ENCODE assay signal across 8 cellular contexts in genomic region chr16:57591086-57591869, GRCh38. TPM values are rescaled to one million over a fixed set of nuclear protein-coding genes. Genes with fewer than 3 reads are reported as not detected.
DNase-seq lines count a peak whose midpoint lies in the region; ATAC-seq and TF ChIP-seq lines count a peak whose summit lies in the region.

No MANE protein-coding gene starts in this region.

- no peak for TF ChIP-seq POLR2A in prostate gland (IDR thresholded peaks at IDR 0.05)

- peak overlapping the region; percentile 80 for H3K4me3 Mint-ChIP-seq in activated naive CD8-positive, alpha-beta T cell treated with anti-CD3 and anti-CD28 coated beads for 36 hours

- no peak overlapping the region for H3K27ac ChIP-seq in prostate gland

- peak; percentile 44 for DNase-seq in GM04504 (ENCODE audit: low read depth)
- peak; percentile 34 for DNase-seq in GOT3 (lab: John Stamatoyannopoulos, UW)
- DNase-seq in LNCaP clone FGC (ENCODE audit: low read depth), result peak; percentile 10
- peak; percentile 86 for DNase-seq in activated naive CD8-positive, alpha-beta T cell treated with anti-CD3 and anti-CD28 coated beads for 36 hours
- peak; percentile 77 for DNase-seq in Right ventricle myocardium superior
- peak; percentile 59 for DNase-seq in prostate gland (ENCODE audit: low spot score)
- no peak for DNase-seq in NCI-H1048 (lab: John Stamatoyannopoulos, UW)

- peaks cover 15% of the 10 kb centered on the region for H3K36me3 Mint-ChIP-seq in activated naive CD8-positive, alpha-beta T cell treated with anti-CD3 and anti-CD28 coated beads for 36 hours

- H3K27ac Mint-ChIP-seq in activated naive CD8-positive, alpha-beta T cell treated with anti-CD3 and anti-CD28 coated beads for 36 hours, result peak overlapping the region; percentile 91

- H3K4me3 ChIP-seq in LNCaP clone FGC (ENCODE audit: low read depth, low read length) (no peak overlapping the region), prostate gland (no peak overlapping the region)

- no peaks in the 10 kb centered on the region for H3K9me3 ChIP-seq in prostate gland

- H3K4me1 ChIP-seq in prostate gland (replicated peaks), result no peaks in the 10 kb centered on the region

- no peaks in the 10 kb centered on the region for H3K27me3 Mint-ChIP-seq in activated naive CD8-positive, alpha-beta T cell treated with anti-CD3 and anti-CD28 coated beads for 36 hours

- WGBS in prostate gland, result 14% methylated on average over 9 of the region's 9 CpGs

- no peaks in the 10 kb centered on the region for H3K36me3 ChIP-seq in prostate gland

- intact Hi-C loops in Right ventricle myocardium superior (cut with DNase I), result no loop called here
- intact Hi-C loops in prostate gland (cut with DNase I), result loop anchor here (5.0 kb wide), 1 partner anchor 56 kb away; no protein-coding TSS in a partner anchor

- peaks cover 9% of the 10 kb centered on the region for H3K9me3 Mint-ChIP-seq in activated naive CD8-positive, alpha-beta T cell treated with anti-CD3 and anti-CD28 coated beads for 36 hours

- no peaks in the 10 kb centered on the region for H3K27me3 ChIP-seq in prostate gland (replicated peaks; ENCODE audit: insufficient read depth)

- ATAC-seq in SK-N-SH treated with all-trans-retinoic acid at 6 μM for 48 hours (peak; percentile 97), Right ventricle myocardium superior (ENCODE audit: poor library complexity) (peak; percentile 96)

- H3K4me1 Mint-ChIP-seq in activated naive CD8-positive, alpha-beta T cell treated with anti-CD3 and anti-CD28 coated beads for 36 hours, result peaks cover 45% of the 10 kb centered on the region

- peak; percentile 90 for TF ChIP-seq CTCF in LNCaP clone FGC (IDR thresholded peaks at IDR 0.05; ENCODE audit: control insufficient read depth, extremely low read depth, insufficient read depth)
- TF ChIP-seq CTCF in prostate gland (IDR thresholded peaks at IDR 0.05), result peak; percentile 47 to 93 (median 84)

TF ChIP-seq in SK-N-SH treated with all-trans-retinoic acid at 6 μM for 48 hours, 23 proteins besides CTCF, POLR2A, EP300 and RAD21:
- no peak for TF ChIP-seq ISL1 (CRISPR knock-in tag; IDR thresholded peaks at IDR 0.05)
- no peak for TF ChIP-seq TOX (CRISPR knock-in tag; IDR thresholded peaks at IDR 0.05; ENCODE audit: borderline replicate concordance)
- no peak for TF ChIP-seq TCF4 (CRISPR knock-in tag; IDR thresholded peaks at IDR 0.05; ENCODE audit: borderline replicate concordance)
- no peak for TF ChIP-seq PPARA (CRISPR knock-in tag; IDR thresholded peaks at IDR 0.05; ENCODE audit: borderline replicate concordance)
- TF ChIP-seq SNAI2 (CRISPR knock-in tag; IDR thresholded peaks at IDR 0.05), result no peak
- TF ChIP-seq ZFP30 (CRISPR knock-in tag; IDR thresholded peaks at IDR 0.05), result no peak
- TF ChIP-seq ZNF70 (CRISPR knock-in tag; IDR thresholded peaks at IDR 0.05), result no peak
- TF ChIP-seq ZNF565 (CRISPR knock-in tag; conservative IDR thresholded peaks at IDR 0.05; ENCODE audit: low read depth), result no peak
- no peak for TF ChIP-seq ZC3H10 (CRISPR knock-in tag; IDR thresholded peaks at IDR 0.05)
- TF ChIP-seq, protein P1, sequence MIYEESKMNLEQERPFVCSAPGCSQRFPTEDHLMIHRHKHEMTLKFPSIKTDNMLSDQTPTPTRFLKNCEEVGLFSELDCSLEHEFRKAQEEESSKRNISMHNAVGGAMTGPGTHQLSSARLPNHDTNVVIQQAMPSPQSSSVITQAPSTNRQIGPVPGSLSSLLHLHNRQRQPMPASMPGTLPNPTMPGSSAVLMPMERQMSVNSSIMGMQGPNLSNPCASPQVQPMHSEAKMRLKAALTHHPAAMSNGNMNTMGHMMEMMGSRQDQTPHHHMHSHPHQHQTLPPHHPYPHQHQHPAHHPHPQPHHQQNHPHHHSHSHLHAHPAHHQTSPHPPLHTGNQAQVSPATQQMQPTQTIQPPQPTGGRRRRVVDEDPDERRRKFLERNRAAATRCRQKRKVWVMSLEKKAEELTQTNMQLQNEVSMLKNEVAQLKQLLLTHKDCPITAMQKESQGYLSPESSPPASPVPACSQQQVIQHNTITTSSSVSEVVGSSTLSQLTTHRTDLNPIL (CRISPR knock-in tag; IDR thresholded peaks at IDR 0.05; ENCODE audit: low read depth), result no peak
- TF ChIP-seq CSRNP3 (CRISPR knock-in tag; IDR thresholded peaks at IDR 0.05), result no peak
- no peak for TF ChIP-seq CSDC2 (CRISPR knock-in tag; IDR thresholded peaks at IDR 0.05)
- no peak for TF ChIP-seq RARB (CRISPR knock-in tag; IDR thresholded peaks at IDR 0.05)
- TF ChIP-seq POU6F1 (CRISPR knock-in tag; IDR thresholded peaks at IDR 0.05; ENCODE audit: borderline replicate concordance, low read depth), result no peak
- TF ChIP-seq PATZ1 (CRISPR knock-in tag; IDR thresholded peaks at IDR 0.05; ENCODE audit: borderline replicate concordance), result no peak
- TF ChIP-seq BACH2 (CRISPR knock-in tag; IDR thresholded peaks at IDR 0.05; ENCODE audit: borderline replicate concordance), result no peak
- no peak for TF ChIP-seq GLIS3 (CRISPR knock-in tag; IDR thresholded peaks at IDR 0.05)
TF ChIP-seq in SK-N-SH treated with all-trans-retinoic acid at 6 μM for 48 hours: peak in this region for 0.

RNA-seq across cellular contexts. Expression of gene ADGRG1, which starts 37.2 kb away (rescaled TPM):
- total RNA-seq in activated naive CD8-positive, alpha-beta T cell treated with anti-CD3 and anti-CD28 coated beads for 36 hours, result 1 to 10 TPM; 2.8 to 3.0 TPM
- 23.0 TPM for total RNA-seq in Right ventricle myocardium superior
- 100 to 1,000 TPM in 1 of 2 donors, 10 to 100 TPM in 1; 78.5 to 347 TPM for total RNA-seq in prostate gland

RNA-seq across cellular contexts. Expression of gene ADGRG5, which starts 48.8 kb away (rescaled TPM):
- total RNA-seq in activated naive CD8-positive, alpha-beta T cell treated with anti-CD3 and anti-CD28 coated beads for 36 hours, result 1 to 10 TPM; 1.3 to 1.4 TPM
- total RNA-seq in Right ventricle myocardium superior (0.05 TPM), prostate gland (1 to 10 TPM in 1 of 2 donors, under 1 TPM in 1; 0.27 to 3.3 TPM)

RNA-seq across cellular contexts. Expression of gene CCDC102A, which starts 54.9 kb away (rescaled TPM):
- total RNA-seq in activated naive CD8-positive, alpha-beta T cell treated with anti-CD3 and anti-CD28 coated beads for 36 hours, result 10 to 100 TPM in 1 of 2 experiments, 1 to 10 TPM in 1; 8.7 to 10.2 TPM
- total RNA-seq in Right ventricle myocardium superior (10.5 TPM), prostate gland (10 to 100 TPM; 22.5 to 26.8 TPM)
